25 cellular contexts compared by ENCODE assay signal in genomic region chr11:115605397-115606222, GRCh38.
DNase-seq lines count a peak whose midpoint lies in the region; ATAC-seq and TF ChIP-seq lines count a peak whose summit lies in the region.
"Had no signal": no experiment of that assay in that cellular context is flagged by ENCODE, and none has a peak within 500 bp of the region (broad histone marks: within the 10 kb centered on the region; RNA-seq: fewer than 3 reads in every experiment).

No MANE protein-coding gene starts in this region.

- H3K27ac ChIP-seq in cardiac muscle cell (peak overlapping the region; percentile 95), endodermal cell (ENCODE audit: low read depth, low read length) (no peak overlapping the region)
- H3K27ac ChIP-seq: 22Rv1, KMS-11 had no signal

- H3K4me1 ChIP-seq in cardiac muscle cell (ENCODE audit: low read depth), result peaks cover 31% of the 10 kb centered on the region
- peaks cover 5% of the 10 kb centered on the region for H3K4me1 ChIP-seq in endodermal cell (ENCODE audit: control insufficient read depth, insufficient read depth, low read length)
- H3K4me1 ChIP-seq: HAP-1 had no signal

- H3K4me3 Mint-ChIP-seq in endodermal cell, result no peak overlapping the region
- no peak overlapping the region for H3K4me3 Mint-ChIP-seq in nephron progenitor cell
- H3K4me3 Mint-ChIP-seq: IgD-negative memory B cell had no signal

- TF ChIP-seq CTCF in cardiac muscle cell (IDR thresholded peaks at IDR 0.05; ENCODE audit: low read depth, low read length) (no peak), endodermal cell (conservative IDR thresholded peaks at IDR 0.05) (peak; percentile 11), nephron progenitor cell (IDR thresholded peaks at IDR 0.05) (no peak)

- intact Hi-C loops in Right ventricle myocardium inferior (cut with DNase I), result no loop called here

- H3K4me1 Mint-ChIP-seq in endodermal cell (peaks cover 11% of the 10 kb centered on the region), nephron progenitor cell (peaks cover 60% of the 10 kb centered on the region)

- peaks cover 54% of the 10 kb centered on the region for H3K27me3 Mint-ChIP-seq in endodermal cell (ENCODE audit: insufficient read depth)
- no peaks in the 10 kb centered on the region for H3K27me3 Mint-ChIP-seq in nephron progenitor cell (ENCODE audit: low read depth, poor library complexity)

- WGBS in endodermal cell (ENCODE audit: insufficient coverage in 1 of 2, insufficient read length in 1 of 2), 2 experiments, result 84 to 87% methylated on average over 8 to 12 of the region's 15 CpGs

- H3K9me3 ChIP-seq in cardiac muscle cell (ENCODE audit: low read depth) (no peaks in the 10 kb centered on the region), endodermal cell (ENCODE audit: control insufficient read depth, low read length) (peaks cover 5% of the 10 kb centered on the region)
- H3K9me3 ChIP-seq: HAP-1, SK-N-SH had no signal

- H3K9ac ChIP-seq in endodermal cell (ENCODE audit: extremely low read depth, low read length, poor library complexity, severe bottlenecking), result no peak overlapping the region
- H3K9ac ChIP-seq: KMS-11, SK-N-SH had no signal

- H3K9me3 Mint-ChIP-seq in endodermal cell (no peaks in the 10 kb centered on the region), nephron progenitor cell (peaks cover 4% of the 10 kb centered on the region)
- H3K9me3 Mint-ChIP-seq: IgD-negative memory B cell had no signal

- no peak overlapping the region for H3K4me3 ChIP-seq in cardiac muscle cell
- H3K4me3 ChIP-seq in endodermal cell (ENCODE audit: low read length), result no peak overlapping the region
- H3K4me3 ChIP-seq: HAP-1 had no signal

- ATAC-seq in Right ventricle myocardium inferior, result no peak
- no peak for ATAC-seq in SK-N-SH treated with all-trans-retinoic acid at 6 μM for 48 hours
- ATAC-seq: Panc1 had no signal

- H3K27me3 ChIP-seq in cardiac muscle cell (no peaks in the 10 kb centered on the region), endodermal cell (ENCODE audit: control insufficient read depth, insufficient read depth, low read length, poor library complexity, severe bottlenecking) (peaks cover 49% of the 10 kb centered on the region)

- DNase-seq in cardiac muscle cell (ENCODE audit: low read depth in 1 of 2, low spot score in 1 of 2) (no peak), Right ventricle myocardium inferior (ENCODE audit: missing footprints) (no peak), HK-2 (ENCODE audit: unreplicated experiment) (peak; percentile 16), endodermal cell (no peak), nephron progenitor cell (no peak), NCI-H2081 treated with DMSO at 0.1 percent for 48 hours (lab: John Stamatoyannopoulos, UW) (no peak)
- DNase-seq in NK-92 treated with Interleukin-12 subunit alpha and Interleukin-12 subunit beta, amount 100 ng/mL, for 24 hours (lab: John Stamatoyannopoulos, UW), result no peak
- DNase-seq: DMS53, GDM1, GOT3, NCI-H1048, NCI-H1417 treated with DMSO at 0.1 percent for 48 hours, NCI-H1694 treated with DMSO at 0.1 percent for 48 hours, NCI-H2081, NCI-H2171, NCI-H226, NCI-H510A, NCI-H69 had no signal

- H3K36me3 ChIP-seq in cardiac muscle cell, result no peaks in the 10 kb centered on the region
- H3K36me3 ChIP-seq in endodermal cell (ENCODE audit: control insufficient read depth, insufficient read depth, low read length), result no peaks in the 10 kb centered on the region
- H3K36me3 ChIP-seq: HAP-1 had no signal

- H3K36me3 Mint-ChIP-seq in endodermal cell (ENCODE audit: low read depth), result no peaks in the 10 kb centered on the region
- H3K36me3 Mint-ChIP-seq in nephron progenitor cell (ENCODE audit: low read depth), result no peaks in the 10 kb centered on the region
- H3K36me3 Mint-ChIP-seq: IgD-negative memory B cell had no signal

- H3K27ac Mint-ChIP-seq in endodermal cell (no peak overlapping the region), nephron progenitor cell (peak overlapping the region; percentile 86)
- H3K27ac Mint-ChIP-seq: IgD-negative memory B cell had no signal

TF ChIP-seq in SK-N-SH treated with all-trans-retinoic acid at 6 μM for 48 hours, 23 proteins besides CTCF, POLR2A, EP300 and RAD21 (continues in another document):
- TF ChIP-seq ZNF565 (CRISPR knock-in tag; conservative IDR thresholded peaks at IDR 0.05; ENCODE audit: low read depth) (no peak), TSHZ2 (CRISPR knock-in tag; IDR thresholded peaks at IDR 0.05) (no peak), ESRRG (CRISPR knock-in tag; IDR thresholded peaks at IDR 0.05) (no peak), ZFP30 (CRISPR knock-in tag; IDR thresholded peaks at IDR 0.05) (no peak), CSDC2 (CRISPR knock-in tag; IDR thresholded peaks at IDR 0.05) (no peak), ZC3H10 (CRISPR knock-in tag; IDR thresholded peaks at IDR 0.05) (no peak), TCF4 (CRISPR knock-in tag; IDR thresholded peaks at IDR 0.05; ENCODE audit: borderline replicate concordance) (no peak), RARB (CRISPR knock-in tag; IDR thresholded peaks at IDR 0.05) (no peak), GLIS3 (CRISPR knock-in tag; IDR thresholded peaks at IDR 0.05) (no peak), ISL1 (CRISPR knock-in tag; IDR thresholded peaks at IDR 0.05) (no peak), OSR1 (CRISPR knock-in tag; IDR thresholded peaks at IDR 0.05) (no peak), POU6F1 (CRISPR knock-in tag; IDR thresholded peaks at IDR 0.05; ENCODE audit: borderline replicate concordance, low read depth) (no peak), PATZ1 (CRISPR knock-in tag; IDR thresholded peaks at IDR 0.05; ENCODE audit: borderline replicate concordance) (no peak), SNAI2 (CRISPR knock-in tag; IDR thresholded peaks at IDR 0.05) (no peak), ARNTL (CRISPR knock-in tag; IDR thresholded peaks at IDR 0.05; ENCODE audit: borderline replicate concordance, low read depth) (no peak), TOX (CRISPR knock-in tag; IDR thresholded peaks at IDR 0.05; ENCODE audit: borderline replicate concordance) (no peak), ZNF8 (CRISPR knock-in tag; IDR thresholded peaks at IDR 0.05) (no peak)
